1 cellular context compared by ENCODE assay signal in the genomic region with DNA sequence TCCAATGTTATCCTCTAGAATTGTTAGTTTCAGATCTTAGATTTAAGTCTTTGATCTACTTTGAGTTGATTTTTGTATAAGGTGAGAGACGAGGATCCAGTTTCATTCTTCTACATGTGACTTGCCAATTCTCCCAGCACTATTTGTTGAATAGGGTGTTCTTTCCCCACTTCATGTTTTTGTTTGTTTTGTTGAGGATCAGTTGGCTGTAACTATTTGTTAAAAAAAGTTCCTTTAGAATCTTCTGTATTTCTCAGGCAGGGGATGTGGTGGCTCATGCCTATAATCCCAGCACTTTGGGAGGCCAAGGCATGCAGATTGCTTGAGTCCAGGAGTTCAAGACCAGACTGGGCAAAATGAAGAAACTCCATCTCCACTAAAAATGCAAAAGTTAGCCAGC.
TF ChIP-seq lines count a peak whose summit lies in the region.

No MANE protein-coding gene starts in this region.

TF ChIP-seq in WTC11, 78 proteins besides CTCF, POLR2A, EP300 and RAD21 (continued from another document):
- TF ChIP-seq, protein P1, sequence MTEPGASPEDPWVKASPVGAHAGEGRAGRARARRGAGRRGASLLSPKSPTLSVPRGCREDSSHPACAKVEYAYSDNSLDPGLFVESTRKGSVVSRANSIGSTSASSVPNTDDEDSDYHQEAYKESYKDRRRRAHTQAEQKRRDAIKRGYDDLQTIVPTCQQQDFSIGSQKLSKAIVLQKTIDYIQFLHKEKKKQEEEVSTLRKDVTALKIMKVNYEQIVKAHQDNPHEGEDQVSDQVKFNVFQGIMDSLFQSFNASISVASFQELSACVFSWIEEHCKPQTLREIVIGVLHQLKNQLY (CRISPR knock-in tag; IDR thresholded peaks at IDR 0.05) = no peak
- TF ChIP-seq, protein P2, sequence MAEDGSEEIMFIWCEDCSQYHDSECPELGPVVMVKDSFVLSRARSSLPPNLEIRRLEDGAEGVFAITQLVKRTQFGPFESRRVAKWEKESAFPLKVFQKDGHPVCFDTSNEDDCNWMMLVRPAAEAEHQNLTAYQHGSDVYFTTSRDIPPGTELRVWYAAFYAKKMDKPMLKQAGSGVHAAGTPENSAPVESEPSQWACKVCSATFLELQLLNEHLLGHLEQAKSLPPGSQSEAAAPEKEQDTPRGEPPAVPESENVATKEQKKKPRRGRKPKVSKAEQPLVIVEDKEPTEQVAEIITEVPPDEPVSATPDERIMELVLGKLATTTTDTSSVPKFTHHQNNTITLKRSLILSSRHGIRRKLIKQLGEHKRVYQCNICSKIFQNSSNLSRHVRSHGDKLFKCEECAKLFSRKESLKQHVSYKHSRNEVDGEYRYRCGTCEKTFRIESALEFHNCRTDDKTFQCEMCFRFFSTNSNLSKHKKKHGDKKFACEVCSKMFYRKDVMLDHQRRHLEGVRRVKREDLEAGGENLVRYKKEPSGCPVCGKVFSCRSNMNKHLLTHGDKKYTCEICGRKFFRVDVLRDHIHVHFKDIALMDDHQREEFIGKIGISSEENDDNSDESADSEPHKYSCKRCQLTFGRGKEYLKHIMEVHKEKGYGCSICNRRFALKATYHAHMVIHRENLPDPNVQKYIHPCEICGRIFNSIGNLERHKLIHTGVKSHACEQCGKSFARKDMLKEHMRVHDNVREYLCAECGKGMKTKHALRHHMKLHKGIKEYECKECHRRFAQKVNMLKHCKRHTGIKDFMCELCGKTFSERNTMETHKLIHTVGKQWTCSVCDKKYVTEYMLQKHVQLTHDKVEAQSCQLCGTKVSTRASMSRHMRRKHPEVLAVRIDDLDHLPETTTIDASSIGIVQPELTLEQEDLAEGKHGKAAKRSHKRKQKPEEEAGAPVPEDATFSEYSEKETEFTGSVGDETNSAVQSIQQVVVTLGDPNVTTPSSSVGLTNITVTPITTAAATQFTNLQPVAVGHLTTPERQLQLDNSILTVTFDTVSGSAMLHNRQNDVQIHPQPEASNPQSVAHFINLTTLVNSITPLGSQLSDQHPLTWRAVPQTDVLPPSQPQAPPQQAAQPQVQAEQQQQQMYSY (CRISPR knock-in tag; IDR thresholded peaks at IDR 0.05) = no peak
- TF ChIP-seq, protein P3, sequence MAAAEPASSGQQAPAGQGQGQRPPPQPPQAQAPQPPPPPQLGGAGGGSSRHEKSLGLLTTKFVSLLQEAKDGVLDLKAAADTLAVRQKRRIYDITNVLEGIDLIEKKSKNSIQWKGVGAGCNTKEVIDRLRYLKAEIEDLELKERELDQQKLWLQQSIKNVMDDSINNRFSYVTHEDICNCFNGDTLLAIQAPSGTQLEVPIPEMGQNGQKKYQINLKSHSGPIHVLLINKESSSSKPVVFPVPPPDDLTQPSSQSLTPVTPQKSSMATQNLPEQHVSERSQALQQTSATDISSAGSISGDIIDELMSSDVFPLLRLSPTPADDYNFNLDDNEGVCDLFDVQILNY (CRISPR knock-in tag; IDR thresholded peaks at IDR 0.05) = no peak
- TF ChIP-seq CREB1 (CRISPR knock-in tag; IDR thresholded peaks at IDR 0.05) (no peak), ZNF317 (CRISPR knock-in tag; IDR thresholded peaks at IDR 0.05; ENCODE audit: borderline replicate concordance, low read depth) (no peak)
TF ChIP-seq in WTC11: peak in this region for 0.
